In genomic region chr10:112767156-112767555, GRCh38 we compare ENCODE assay signal across 2 cellular contexts.
TF ChIP-seq lines count a peak whose summit lies in the region.

No MANE protein-coding gene starts in this region.

TF ChIP-seq in A549, 52 proteins besides CTCF, POLR2A, EP300 and RAD21:
- no peak for TF ChIP-seq TP53 (CRISPR knock-in tag; IDR thresholded peaks at IDR 0.05)

TF ChIP-seq in GM23338, 12 proteins besides CTCF, POLR2A, EP300 and RAD21:
- TF ChIP-seq NANOG (IDR thresholded peaks at IDR 0.05; ENCODE audit: borderline replicate concordance) = no peak
- TF ChIP-seq POLR2AphosphoS5 (IDR thresholded peaks at IDR 0.05; ENCODE audit: low read depth) = no peak
- no peak for TF ChIP-seq JUNB (IDR thresholded peaks at IDR 0.05; ENCODE audit: unreplicated experiment)
- no peak for TF ChIP-seq ZNF462 (CRISPR knock-in tag; IDR thresholded peaks at IDR 0.05)
- no peak for TF ChIP-seq EZH2 (IDR thresholded peaks at IDR 0.05; ENCODE audit: low read depth, unreplicated experiment)
- TF ChIP-seq REST (IDR thresholded peaks at IDR 0.05; ENCODE audit: unreplicated experiment) = no peak
- TF ChIP-seq ETS1 (IDR thresholded peaks at IDR 0.05) = no peak
- no peak for TF ChIP-seq EZH2phosphoT487 (IDR thresholded peaks at IDR 0.05; ENCODE audit: unreplicated experiment)
- no peak for TF ChIP-seq ZNF114 (CRISPR knock-in tag; IDR thresholded peaks at IDR 0.05)
- no peak for TF ChIP-seq ZNF331 (CRISPR knock-in tag; IDR thresholded peaks at IDR 0.05; ENCODE audit: low read depth)
- TF ChIP-seq STAT1 (IDR thresholded peaks at IDR 0.05; ENCODE audit: unreplicated experiment) = no peak
- no peak for TF ChIP-seq CREB1 (CRISPR knock-in tag; IDR thresholded peaks at IDR 0.05; ENCODE audit: low read depth)
